Comparison of ENCODE assay signal across 12 cellular contexts in genomic region chr19:19145281-19145999, GRCh38. TPM values are rescaled to one million over a fixed set of nuclear protein-coding genes. Genes with fewer than 3 reads are reported as not detected.
DNase-seq lines count a peak whose midpoint lies in the region; ATAC-seq, FAIRE-seq and TF ChIP-seq lines count a peak whose summit lies in the region.
"Had no signal": no experiment of that assay in that cellular context is flagged by ENCODE, and none has a peak within 500 bp of the region (broad histone marks: within the 10 kb centered on the region; RNA-seq: fewer than 3 reads in every experiment).

No MANE protein-coding gene starts in this region.

- H3K9me3 ChIP-seq in Loucy (ENCODE audit: insufficient read depth, low read depth, low read length) (no peaks in the 10 kb centered on the region), fibroblast of lung (ENCODE audit: control insufficient read depth, insufficient read depth, low read depth, low read length) (no peaks in the 10 kb centered on the region), pancreas (no peaks in the 10 kb centered on the region)
- H3K9me3 ChIP-seq: neutrophil had no signal

- no peaks in the 10 kb centered on the region for H3K9me2 ChIP-seq in Loucy (replicated peaks; ENCODE audit: low read depth, low read length)

- H3K4me1 ChIP-seq in ACC112 (ENCODE audit: control insufficient read depth, insufficient read depth, low read length, unreplicated experiment) (no peaks in the 10 kb centered on the region), Loucy (ENCODE audit: insufficient read depth, low read length, poor library complexity, severe bottlenecking) (no peaks in the 10 kb centered on the region), fibroblast of lung (ENCODE audit: control insufficient read depth, extremely low read depth, insufficient read depth, low read length) (no peaks in the 10 kb centered on the region), pancreas (no peaks in the 10 kb centered on the region)

- H3K36me3 ChIP-seq in ACC112 (ENCODE audit: insufficient read depth, low read length) (peaks cover 3% of the 10 kb centered on the region; the same call in 1 of the 2 replicates), Loucy (ENCODE audit: insufficient read depth, low read length) (no peaks in the 10 kb centered on the region), fibroblast of lung (ENCODE audit: control insufficient read depth, insufficient read depth, low read length) (no peaks in the 10 kb centered on the region), pancreas (no peaks in the 10 kb centered on the region)
- H3K36me3 ChIP-seq: cardiac muscle cell had no signal

- DNase-seq in fibroblast of lung (ENCODE audit: low read depth in 2 of 2) (no peak), pancreas (peak in 2 of 6 donors; percentile 36 to 78)
- no peak for DNase-seq in activated naive CD4-positive, alpha-beta T cell treated with Interleukin-2 at 50 U/mL for 16 hours
- DNase-seq: SHP77 treated with DMSO at 0.1 percent for 48 hours had no signal

- H4K20me1 ChIP-seq in Loucy (ENCODE audit: insufficient read depth, low read length, poor library complexity, severe bottlenecking): no peaks in the 10 kb centered on the region
- no peaks in the 10 kb centered on the region for H4K20me1 ChIP-seq in fibroblast of lung (ENCODE audit: control insufficient read depth, extremely low read depth, insufficient read depth, low read length)

- intact Hi-C loops in pancreas (cut with DNase I): loop anchor here in 1 of 3 donors (5.0 kb wide), 1 partner anchor 197 kb away; no protein-coding TSS in a partner anchor

- no peaks in the 10 kb centered on the region for H3K79me2 ChIP-seq in ACC112 (ENCODE audit: control insufficient read depth, insufficient read depth, low read length, unreplicated experiment)
- H3K79me2 ChIP-seq in Loucy (ENCODE audit: insufficient read depth, low read length): no peaks in the 10 kb centered on the region
- no peaks in the 10 kb centered on the region for H3K79me2 ChIP-seq in fibroblast of lung (ENCODE audit: control insufficient read depth, insufficient read depth, low read length)

- no peaks in the 10 kb centered on the region for H3F3A ChIP-seq in Loucy (ENCODE audit: low read depth)

- no peaks in the 10 kb centered on the region for H3K27me3 ChIP-seq in ACC112 (ENCODE audit: insufficient read depth, low read length)
- no peaks in the 10 kb centered on the region for H3K27me3 ChIP-seq in Loucy (ENCODE audit: insufficient read depth, low read length, poor library complexity, severe bottlenecking)
- no peaks in the 10 kb centered on the region for H3K27me3 ChIP-seq in fibroblast of lung (ENCODE audit: control insufficient read depth, insufficient read depth, low read length)
- H3K27me3 ChIP-seq in pancreas: no peaks in the 10 kb centered on the region
- H3K27me3 ChIP-seq: neutrophil had no signal

- H2AFZ ChIP-seq in ACC112 (ENCODE audit: low read length, unreplicated experiment) (peak overlapping the region; percentile 81), Loucy (ENCODE audit: low read length) (peak overlapping the region; percentile 4; the same call in 1 of the 2 replicates), fibroblast of lung (ENCODE audit: low read length) (peak overlapping the region; percentile 87)

- no peak overlapping the region for H3K4me3 ChIP-seq in ACC112 (ENCODE audit: low read depth, low read length)
- no peak overlapping the region for H3K4me3 ChIP-seq in Loucy (ENCODE audit: low read length, poor library complexity, severe bottlenecking)
- no peak overlapping the region for H3K4me3 ChIP-seq in fibroblast of lung (replicated peaks in 1 of 4; ENCODE audit: control extremely low read depth in 1 of 4, insufficient read depth in 1 of 4, low read depth in 3 of 4, low read length in 4 of 4)
- H3K4me3 ChIP-seq in pancreas: no peak overlapping the region
- H3K4me3 ChIP-seq: cardiac muscle cell had no signal

- H3K4me2 ChIP-seq in Loucy (ENCODE audit: low read depth, low read length, poor library complexity, severe bottlenecking) (no peak overlapping the region), fibroblast of lung (ENCODE audit: extremely low read depth, insufficient read depth, low read length) (no peak overlapping the region)

- ATAC-seq in pancreas: peak in 3 of 4 donors; percentile 10 to 33 (median 28)
- no peak for ATAC-seq in activated CD4-positive, CD25-positive, alpha-beta regulatory T cell treated with anti-CD3 and anti-CD28 coated beads, Interleukin-2, amount 50 U/mL, for 24 hours
- no peak for ATAC-seq in HG03097 (IDR thresholded peaks at IDR 0.05; ENCODE audit: low FRiP score, unreplicated experiment)
- no peak for ATAC-seq in GM21529 (IDR thresholded peaks at IDR 0.05; ENCODE audit: unreplicated experiment)

- WGBS in pancreas, 2 donors: 50 to 59% methylated on average over 41 to 45 of the region's 45 CpGs

- TF ChIP-seq CTCF in Loucy (conservative IDR thresholded peaks at IDR 0.05; ENCODE audit: low read length): no peak
- no peak for TF ChIP-seq CTCF in fibroblast of lung (conservative IDR thresholded peaks at IDR 0.05 in 1 of 2, IDR thresholded peaks at IDR 0.05 in 1 of 2; ENCODE audit: low read depth in 1 of 2, low read length in 2 of 2)
- no peak for TF ChIP-seq CTCF in pancreas (IDR thresholded peaks at IDR 0.05)

- H3K27ac ChIP-seq in ACC112 (ENCODE audit: low read depth, low read length) (no peak overlapping the region), fibroblast of lung (ENCODE audit: insufficient read depth, low read length) (no peak overlapping the region), pancreas (no peak overlapping the region)
- H3K27ac ChIP-seq: cardiac muscle cell, neutrophil had no signal

- no peak overlapping the region for H3K9ac ChIP-seq in Loucy (ENCODE audit: low read depth, low read length, poor library complexity, severe bottlenecking)
- peak overlapping the region; percentile 7 for H3K9ac ChIP-seq in fibroblast of lung (ENCODE audit: insufficient read depth, low read length)

- FAIRE-seq in pancreas (lab: Jason Lieb, UNC): no peak
- FAIRE-seq: TTC549 had no signal

RNA-seq across cellular contexts. Expression of gene TMEM161A, which starts 7.2 kb away (rescaled TPM):
- total RNA-seq in fibroblast of lung: 21.1 and 23.8 TPM in 2 replicates
- polyA plus RNA-seq in fibroblast of lung: 9.4 and 11.8 TPM in 2 replicates
- polyA plus RNA-seq in fibroblast of lung (2012): 15.4 and 17.3 TPM in 2 replicates
- polyA minus RNA-seq in fibroblast of lung (ENCODE audit: low replicate concordance): 56.0 and 84.3 TPM in 2 replicates
- 10 to 100 TPM; 10.5 to 14.6 (median 11.7) TPM for total RNA-seq in pancreas
- 10 to 100 TPM; 35.2 to 35.6 TPM for polyA plus RNA-seq in pancreas

RNA-seq across cellular contexts. Expression of gene MEF2B, which starts 24.6 kb away (rescaled TPM):
- total RNA-seq in fibroblast of lung (under 0.01 and 0.33 TPM in 2 replicates), pancreas (1 to 10 TPM in 2 of 6 donors, under 1 TPM in 4; 0.34 to 1.5 (median 0.89) TPM)
- polyA plus RNA-seq in fibroblast of lung (0.19 and 0.35 TPM in 2 replicates), pancreas (1 to 10 TPM; 1.7 to 2.8 TPM)
- 0.19 and 0.27 TPM in 2 replicates for polyA plus RNA-seq in fibroblast of lung (2012)
- not detected in 2 replicates for polyA minus RNA-seq in fibroblast of lung (ENCODE audit: low replicate concordance)
- total RNA-seq: cardiac muscle cell had no signal

RNA-seq across cellular contexts. Expression of gene BORCS8, which starts 46.5 kb away (rescaled TPM):
- total RNA-seq in fibroblast of lung (8.7 and 13.9 TPM in 2 replicates), pancreas (10 to 100 TPM in 4 of 6 donors, 1 to 10 TPM in 2; 7.2 to 13.7 (median 10.3) TPM)
- polyA plus RNA-seq in fibroblast of lung (10.7 and 16.8 TPM in 2 replicates), pancreas (10 to 100 TPM; 25.9 to 28.9 TPM)
- 16.0 and 24.7 TPM in 2 replicates for polyA plus RNA-seq in fibroblast of lung (2012)
- polyA minus RNA-seq in fibroblast of lung (ENCODE audit: low replicate concordance): 24.3 and 25.2 TPM in 2 replicates

RNA-seq across cellular contexts. Expression of gene RFXANK, which starts 46.6 kb away (rescaled TPM):
- total RNA-seq in fibroblast of lung (60.1 and 65.2 TPM in 2 replicates), pancreas (10 to 100 TPM; 21.0 to 40.4 (median 30.8) TPM)
- polyA plus RNA-seq in fibroblast of lung (31.9 and 45.3 TPM in 2 replicates), pancreas (100 to 1,000 TPM in 1 of 2 donors, 10 to 100 TPM in 1; 83.1 to 111 TPM)
- polyA plus RNA-seq in fibroblast of lung (2012): 91.4 and 116 TPM in 2 replicates
- 75.4 and 115 TPM in 2 replicates for polyA minus RNA-seq in fibroblast of lung (ENCODE audit: low replicate concordance)

RNA-seq across cellular contexts. Expression of gene NR2C2AP, which starts 57.8 kb away (rescaled TPM):
- total RNA-seq in fibroblast of lung (3.3 and 4.4 TPM in 2 replicates), pancreas (1 to 10 TPM; 6.8 to 9.8 (median 8.3) TPM)
- polyA plus RNA-seq in fibroblast of lung (4.6 and 9.8 TPM in 2 replicates), pancreas (10 to 100 TPM; 15.7 to 19.1 TPM)
- polyA plus RNA-seq in fibroblast of lung (2012): 5.1 and 10.0 TPM in 2 replicates
- 5.1 and 11.1 TPM in 2 replicates for polyA minus RNA-seq in fibroblast of lung (ENCODE audit: low replicate concordance)

Comparison
In these comparisons a context has a peak if more than half of its experiments do, and no peak if none do; other contexts are left out.
1. H2AFZ ChIP-seq: peak in every context shown above with its lines; median percentile 87 in fibroblast of lung; 81 in ACC112; 4 in Loucy.
2. ATAC-seq: peak in pancreas (3 of 4); none in activated CD4-positive, CD25-positive, alpha-beta regulatory T cell treated with anti-CD3 and anti-CD28 coated beads, Interleukin-2, amount 50 U/mL, for 24 hours (0 of 2), HG03097 (single experiment) and GM21529 (single experiment).